Comparison of ENCODE assay signal across 8 cellular contexts in the genomic region with DNA sequence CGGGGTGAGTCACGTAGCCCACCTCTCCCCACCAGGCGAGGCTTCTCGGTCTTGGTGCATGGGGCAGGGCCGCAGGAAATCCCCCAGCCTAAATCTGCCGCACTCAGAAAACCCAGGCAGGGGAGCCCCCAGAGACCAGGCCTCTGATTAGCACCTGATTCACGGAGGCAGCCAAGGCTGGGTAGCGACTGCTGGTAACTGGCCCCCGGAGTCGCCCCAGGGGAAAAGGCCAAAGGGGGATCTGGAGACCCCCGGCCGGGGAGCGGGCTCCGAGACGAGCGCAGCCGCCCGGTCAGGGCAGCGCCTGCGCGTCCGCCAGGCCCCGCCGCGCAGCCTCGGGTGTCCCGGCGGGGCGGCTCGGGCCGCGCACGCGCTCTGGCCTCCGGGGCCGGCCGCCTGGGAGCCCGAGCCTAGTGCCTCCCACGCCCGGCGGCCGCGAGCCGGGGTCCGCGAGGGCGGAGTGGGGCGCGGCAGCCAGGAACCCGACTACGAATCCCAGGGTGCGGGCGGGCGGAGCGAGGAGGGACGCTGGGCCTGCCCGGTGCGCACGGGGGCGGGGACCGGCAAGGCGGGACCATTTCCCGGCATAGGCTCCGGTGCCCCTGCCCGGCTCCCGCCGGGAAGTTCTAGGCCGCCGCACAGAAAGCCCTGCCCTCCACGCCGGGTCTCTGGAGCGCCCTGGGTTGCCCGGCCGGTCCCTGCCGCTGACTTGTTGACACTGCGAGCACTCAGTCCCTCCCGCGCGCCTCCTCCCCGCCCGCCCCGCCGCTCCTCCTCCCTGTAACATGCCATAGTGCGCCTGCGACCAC. TPM values are rescaled to one million over a fixed set of nuclear protein-coding genes. Genes with fewer than 3 reads are reported as not detected.
A peak's percentile ranks its signal among the peaks of the same experiment; 100 is the strongest.
DNase-seq lines count a peak whose midpoint lies in the region; ATAC-seq and TF ChIP-seq lines count a peak whose summit lies in the region.

TSS of gene DUSP22 (plus strand) at position 791 of the 809 bp plus-strand sequence. CDS start 53 bp downstream, outside the sequence.

- H3K9me3 ChIP-seq in A673 (ENCODE audit: low read depth, low read length, poor library complexity, severe bottlenecking): no peaks in the 10 kb centered on the region
- H3K9me3 ChIP-seq in lower lobe of right lung: no peaks in the 10 kb centered on the region

- peak within 1 kb of the TSS; percentile 48 for H3K27ac ChIP-seq in A673 (ENCODE audit: low read depth, low read length, poor library complexity, severe bottlenecking)
- peak within 1 kb of the TSS; percentile 99 for H3K27ac ChIP-seq in lower lobe of right lung

- peak; percentile 84 for DNase-seq in A673 (ENCODE audit: low spot score)
- peak; percentile 84 for DNase-seq in GM19240 (ENCODE audit: insufficient read length, low spot score)
- DNase-seq in activated CD4-positive, alpha-beta T cell treated with anti-CD3 and anti-CD28 coated beads for 36 hours: peak; percentile 93
- peak; percentile 85 for DNase-seq in dermis blood vessel endothelial cell
- peak; percentile 93 for DNase-seq in lower lobe of right lung
- DNase-seq in stimulated activated CD4-positive, alpha-beta T cell treated with anti-CD3 and anti-CD28 coated beads, TNF-alpha, amount 100 ng/mL, for 4 hours (ENCODE audit: low read depth in 3 of 3): peak; percentile 62 to 67 (median 64)
- DNase-seq in NCI-H82 treated with DMSO at 0.1 percent for 48 hours (lab: John Stamatoyannopoulos, UW; ENCODE audit: unreplicated experiment): no peak

- intact Hi-C loops in A673 (cut with micrococcal nuclease; ENCODE audit: unreplicated experiment) (no loop called here), lower lobe of right lung (cut with DNase I) (no loop called here)
- intact Hi-C loops in activated CD4-positive, alpha-beta T cell treated with anti-CD3 and anti-CD28 coated beads for 36 hours (cut with DNase I, micrococcal nuclease): loop anchor here (1.0 to 5.0 kb wide), 16 partner anchors 40 to 400 kb away; partner anchors contain the start of gene IRF4 (in 2 of the 2)

- CTCF ChIA-PET in A673 (lab: Charles Lee): no interaction called here
- CTCF ChIA-PET in activated CD4-positive, alpha-beta T cell treated with anti-CD3 and anti-CD28 coated beads for 36 hours (lab: Charles Lee): interaction anchor here (0.7 to 1.2 kb wide), 2 partner anchors 68 to 361 kb away, joined by 3 to 4 read pairs; no protein-coding TSS in a partner anchor

- peak; percentile 32 for ATAC-seq in HG03457 (IDR thresholded peaks at IDR 0.05; ENCODE audit: unreplicated experiment)
- peak; percentile 70 for ATAC-seq in activated CD4-positive, alpha-beta T cell treated with anti-CD3 and anti-CD28 coated beads for 36 hours
- peak; percentile 92 to 94 for ATAC-seq in lower lobe of right lung

- H3K9me3 Mint-ChIP-seq in activated CD4-positive, alpha-beta T cell treated with anti-CD3 and anti-CD28 coated beads for 36 hours (ENCODE audit: low read depth): no peaks in the 10 kb centered on the region

- peak within 1 kb of the TSS; percentile 61 for H3K4me3 ChIP-seq in A673 (ENCODE audit: low read depth, low read length, poor library complexity, severe bottlenecking)
- H3K4me3 ChIP-seq in lower lobe of right lung: peak within 1 kb of the TSS; percentile 74

- peak within 1 kb of the TSS; percentile 93 for H3K27ac Mint-ChIP-seq in activated CD4-positive, alpha-beta T cell treated with anti-CD3 and anti-CD28 coated beads for 36 hours

- H3K27me3 ChIP-seq in A673 (replicated peaks; ENCODE audit: insufficient read depth, low read depth, low read length, poor library complexity) (no peaks in the 10 kb centered on the region), lower lobe of right lung (ENCODE audit: low read depth) (no peaks in the 10 kb centered on the region)

- H3K4me1 Mint-ChIP-seq in activated CD4-positive, alpha-beta T cell treated with anti-CD3 and anti-CD28 coated beads for 36 hours: peaks cover 58% of the 10 kb centered on the region

- POLR2A ChIA-PET in A673 (lab: Charles Lee; ENCODE audit: low non-redundant PET): no interaction called here
- POLR2A ChIA-PET in activated CD4-positive, alpha-beta T cell treated with anti-CD3 and anti-CD28 coated beads for 36 hours (lab: Charles Lee): interaction anchor here (1.2 to 1.8 kb wide), 3 partner anchors 67 to 113 kb away, joined by 5 to 7 read pairs (median 6); no protein-coding TSS in a partner anchor

- H3K4me3 Mint-ChIP-seq in activated CD4-positive, alpha-beta T cell treated with anti-CD3 and anti-CD28 coated beads for 36 hours: peak within 1 kb of the TSS; percentile 81

- peaks cover 4% of the 10 kb centered on the region for H3K36me3 Mint-ChIP-seq in activated CD4-positive, alpha-beta T cell treated with anti-CD3 and anti-CD28 coated beads for 36 hours (ENCODE audit: low read depth)

- TF ChIP-seq CTCF in A673 (conservative IDR thresholded peaks at IDR 0.05; ENCODE audit: low read depth, low read length): no peak
- no peak for TF ChIP-seq CTCF in lower lobe of right lung (IDR thresholded peaks at IDR 0.05)

- H3K4me1 ChIP-seq in A673 (ENCODE audit: insufficient read depth, low read length, poor library complexity, severe bottlenecking) (no peaks in the 10 kb centered on the region), lower lobe of right lung (peaks cover 43% of the 10 kb centered on the region)

- H3K36me3 ChIP-seq in A673 (ENCODE audit: insufficient read depth, low read length, poor library complexity, severe bottlenecking): no peaks in the 10 kb centered on the region
- no peaks in the 10 kb centered on the region for H3K36me3 ChIP-seq in lower lobe of right lung

- no TSS peak for BruUV-seq in A673 (replicated peaks; lab: Mats Ljungman, UMichigan)

- H3K27me3 Mint-ChIP-seq in activated CD4-positive, alpha-beta T cell treated with anti-CD3 and anti-CD28 coated beads for 36 hours: no peaks in the 10 kb centered on the region

RNA-seq across cellular contexts. Expression of gene DUSP22, which starts in this region (rescaled TPM):
- total RNA-seq in A673 (2021): 16.0 and 18.5 TPM in 2 replicates
- total RNA-seq in activated CD4-positive, alpha-beta T cell treated with anti-CD3 and anti-CD28 coated beads for 36 hours: 10 to 100 TPM; 33.2 to 33.7 TPM
- total RNA-seq in dermis blood vessel endothelial cell: 40.8 and 44.3 TPM in 2 replicates
- 66.4 TPM for total RNA-seq in lower lobe of right lung

Comparison
In these comparisons a context has a peak if more than half of its experiments do, and no peak if none do; other contexts are left out.
1. ATAC-seq: peak in every context shown above with its lines; median percentile 93 in lower lobe of right lung; 70 in activated CD4-positive, alpha-beta T cell treated with anti-CD3 and anti-CD28 coated beads for 36 hours; 32 in HG03457.
2. intact Hi-C loops: an anchor here in activated CD4-positive, alpha-beta T cell treated with anti-CD3 and anti-CD28 coated beads for 36 hours (1.0 to 5.0 kb wide); none called in A673 and lower lobe of right lung.